In genomic region chr12:48157889-48158370, GRCh38 we compare ENCODE assay signal across 1 cellular context.
TF ChIP-seq lines count a peak whose summit lies in the region.

No MANE protein-coding gene starts in this region.

TF ChIP-seq in H1, 55 proteins besides CTCF, POLR2A, EP300 and RAD21:
- no peak for TF ChIP-seq SP2 (IDR thresholded peaks at IDR 0.05; ENCODE audit: low read length)
- no peak for TF ChIP-seq POLR2AphosphoS5 (IDR thresholded peaks at IDR 0.05; ENCODE audit: low read depth, low read length)
- TF ChIP-seq GTF2F1 (IDR thresholded peaks at IDR 0.05; ENCODE audit: borderline replicate concordance, low read depth, low read length): no peak
- TF ChIP-seq SUZ12 (IDR thresholded peaks at IDR 0.05; ENCODE audit: low read length): no peak
- no peak for TF ChIP-seq TCF12 (IDR thresholded peaks at IDR 0.05; ENCODE audit: low read depth, low read length)
- no peak for TF ChIP-seq YY1 (IDR thresholded peaks at IDR 0.05; ENCODE audit: low read depth, low read length)
- TF ChIP-seq, protein P1, sequence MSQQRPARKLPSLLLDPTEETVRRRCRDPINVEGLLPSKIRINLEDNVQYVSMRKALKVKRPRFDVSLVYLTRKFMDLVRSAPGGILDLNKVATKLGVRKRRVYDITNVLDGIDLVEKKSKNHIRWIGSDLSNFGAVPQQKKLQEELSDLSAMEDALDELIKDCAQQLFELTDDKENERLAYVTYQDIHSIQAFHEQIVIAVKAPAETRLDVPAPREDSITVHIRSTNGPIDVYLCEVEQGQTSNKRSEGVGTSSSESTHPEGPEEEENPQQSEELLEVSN (IDR thresholded peaks at IDR 0.05): no peak
- no peak for TF ChIP-seq FOSL1 (IDR thresholded peaks at IDR 0.05; ENCODE audit: insufficient read depth, low read depth, low read length)
- no peak for TF ChIP-seq EGR1 (IDR thresholded peaks at IDR 0.05; ENCODE audit: borderline replicate concordance, low read depth, low read length)
- no peak for TF ChIP-seq KDM1A (IDR thresholded peaks at IDR 0.05; ENCODE audit: borderline replicate concordance, low read length)
- no peak for TF ChIP-seq CEBPB (IDR thresholded peaks at IDR 0.05; ENCODE audit: low read depth, low read length)
- TF ChIP-seq TBP (IDR thresholded peaks at IDR 0.05; ENCODE audit: low read depth, low read length): no peak
- TF ChIP-seq JUND (IDR thresholded peaks at IDR 0.05; ENCODE audit: low read length): no peak
- TF ChIP-seq MAX (IDR thresholded peaks at IDR 0.05): no peak
- TF ChIP-seq ZNF274 (IDR thresholded peaks at IDR 0.05; ENCODE audit: borderline replicate concordance, extremely low read depth, low read length): no peak
- TF ChIP-seq RXRA (IDR thresholded peaks at IDR 0.05; ENCODE audit: insufficient read depth, low read depth, low read length): no peak
- TF ChIP-seq SP4 (IDR thresholded peaks at IDR 0.05; ENCODE audit: low read length): no peak
- TF ChIP-seq MAFK (IDR thresholded peaks at IDR 0.05; ENCODE audit: low read depth, low read length): no peak
- no peak for TF ChIP-seq SP1 (IDR thresholded peaks at IDR 0.05; ENCODE audit: low read depth, low read length)
